In genomic region chr2:156437272-156437671, GRCh38 we compare ENCODE assay signal across 2 cellular contexts.
TF ChIP-seq lines count a peak whose summit lies in the region.

No MANE protein-coding gene starts in this region.

TF ChIP-seq in HEK293, 187 proteins besides CTCF, POLR2A, EP300 and RAD21 (continued from another document):
- no peak for TF ChIP-seq ZNF266 (tag by site-specific recombination; IDR thresholded peaks at IDR 0.05; ENCODE audit: low read depth)
- TF ChIP-seq HOXC10 (CRISPR knock-in tag; IDR thresholded peaks at IDR 0.05) = no peak
- no peak for TF ChIP-seq ZNF398 (tag by site-specific recombination; IDR thresholded peaks at IDR 0.05)
- TF ChIP-seq, protein P1, sequence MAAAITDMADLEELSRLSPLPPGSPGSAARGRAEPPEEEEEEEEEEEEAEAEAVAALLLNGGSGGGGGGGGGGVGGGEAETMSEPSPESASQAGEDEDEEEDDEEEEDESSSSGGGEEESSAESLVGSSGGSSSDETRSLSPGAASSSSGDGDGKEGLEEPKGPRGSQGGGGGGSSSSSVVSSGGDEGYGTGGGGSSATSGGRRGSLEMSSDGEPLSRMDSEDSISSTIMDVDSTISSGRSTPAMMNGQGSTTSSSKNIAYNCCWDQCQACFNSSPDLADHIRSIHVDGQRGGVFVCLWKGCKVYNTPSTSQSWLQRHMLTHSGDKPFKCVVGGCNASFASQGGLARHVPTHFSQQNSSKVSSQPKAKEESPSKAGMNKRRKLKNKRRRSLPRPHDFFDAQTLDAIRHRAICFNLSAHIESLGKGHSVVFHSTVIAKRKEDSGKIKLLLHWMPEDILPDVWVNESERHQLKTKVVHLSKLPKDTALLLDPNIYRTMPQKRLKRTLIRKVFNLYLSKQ (tag by site-specific recombination; IDR thresholded peaks at IDR 0.05; ENCODE audit: borderline replicate concordance) = no peak
- TF ChIP-seq ZNF423 (tag by site-specific recombination; IDR thresholded peaks at IDR 0.05) = no peak
- TF ChIP-seq WT1 (tag by site-specific recombination; IDR thresholded peaks at IDR 0.05) = no peak
- no peak for TF ChIP-seq PRDM6 (tag by site-specific recombination; IDR thresholded peaks at IDR 0.05)
- TF ChIP-seq ZNF138 (tag by site-specific recombination; IDR thresholded peaks at IDR 0.05; ENCODE audit: borderline replicate concordance) = no peak
- no peak for TF ChIP-seq ZNF600 (tag by site-specific recombination; IDR thresholded peaks at IDR 0.05)

TF ChIP-seq in H1, 55 proteins besides CTCF, POLR2A, EP300 and RAD21:
- TF ChIP-seq, protein P2, sequence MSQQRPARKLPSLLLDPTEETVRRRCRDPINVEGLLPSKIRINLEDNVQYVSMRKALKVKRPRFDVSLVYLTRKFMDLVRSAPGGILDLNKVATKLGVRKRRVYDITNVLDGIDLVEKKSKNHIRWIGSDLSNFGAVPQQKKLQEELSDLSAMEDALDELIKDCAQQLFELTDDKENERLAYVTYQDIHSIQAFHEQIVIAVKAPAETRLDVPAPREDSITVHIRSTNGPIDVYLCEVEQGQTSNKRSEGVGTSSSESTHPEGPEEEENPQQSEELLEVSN (IDR thresholded peaks at IDR 0.05) = no peak
- TF ChIP-seq KDM4A (IDR thresholded peaks at IDR 0.05; ENCODE audit: low read depth, low read length, severe bottlenecking) = no peak
- TF ChIP-seq RBBP5 (IDR thresholded peaks at IDR 0.05; ENCODE audit: borderline replicate concordance, low read depth, low read length) = no peak
- no peak for TF ChIP-seq EGR1 (IDR thresholded peaks at IDR 0.05; ENCODE audit: borderline replicate concordance, low read depth, low read length)
- TF ChIP-seq JUND (IDR thresholded peaks at IDR 0.05; ENCODE audit: low read length) = no peak
- TF ChIP-seq POU5F1 (IDR thresholded peaks at IDR 0.05; ENCODE audit: low read depth, low read length) = no peak
- TF ChIP-seq SIRT6 (IDR thresholded peaks at IDR 0.05; ENCODE audit: low read length) = no peak
- no peak for TF ChIP-seq RXRA (IDR thresholded peaks at IDR 0.05; ENCODE audit: insufficient read depth, low read depth, low read length)
- TF ChIP-seq HDAC6 (IDR thresholded peaks at IDR 0.05; ENCODE audit: low read depth, low read length) = no peak
- TF ChIP-seq RNF2 (IDR thresholded peaks at IDR 0.05; ENCODE audit: borderline replicate concordance, low read depth, low read length, missing control alignments, poor library complexity, severe bottlenecking) = no peak
- TF ChIP-seq CHD2 (IDR thresholded peaks at IDR 0.05; ENCODE audit: low read length) = no peak
- TF ChIP-seq CHD7 (IDR thresholded peaks at IDR 0.05; ENCODE audit: insufficient replicate concordance, low read length) = no peak
- TF ChIP-seq NANOG (IDR thresholded peaks at IDR 0.05; ENCODE audit: insufficient read depth, low read depth, low read length, poor library complexity, severe bottlenecking) = no peak
- TF ChIP-seq TEAD4 (IDR thresholded peaks at IDR 0.05; ENCODE audit: low read depth, low read length) = no peak
- TF ChIP-seq GTF2F1 (IDR thresholded peaks at IDR 0.05; ENCODE audit: borderline replicate concordance, low read depth, low read length) = no peak
- TF ChIP-seq, protein P3, sequence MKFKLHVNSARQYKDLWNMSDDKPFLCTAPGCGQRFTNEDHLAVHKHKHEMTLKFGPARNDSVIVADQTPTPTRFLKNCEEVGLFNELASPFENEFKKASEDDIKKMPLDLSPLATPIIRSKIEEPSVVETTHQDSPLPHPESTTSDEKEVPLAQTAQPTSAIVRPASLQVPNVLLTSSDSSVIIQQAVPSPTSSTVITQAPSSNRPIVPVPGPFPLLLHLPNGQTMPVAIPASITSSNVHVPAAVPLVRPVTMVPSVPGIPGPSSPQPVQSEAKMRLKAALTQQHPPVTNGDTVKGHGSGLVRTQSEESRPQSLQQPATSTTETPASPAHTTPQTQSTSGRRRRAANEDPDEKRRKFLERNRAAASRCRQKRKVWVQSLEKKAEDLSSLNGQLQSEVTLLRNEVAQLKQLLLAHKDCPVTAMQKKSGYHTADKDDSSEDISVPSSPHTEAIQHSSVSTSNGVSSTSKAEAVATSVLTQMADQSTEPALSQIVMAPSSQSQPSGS (IDR thresholded peaks at IDR 0.05; ENCODE audit: low read length) = no peak
- TF ChIP-seq NRF1 (IDR thresholded peaks at IDR 0.05; ENCODE audit: low read depth, low read length) = no peak
- TF ChIP-seq, protein P4, sequence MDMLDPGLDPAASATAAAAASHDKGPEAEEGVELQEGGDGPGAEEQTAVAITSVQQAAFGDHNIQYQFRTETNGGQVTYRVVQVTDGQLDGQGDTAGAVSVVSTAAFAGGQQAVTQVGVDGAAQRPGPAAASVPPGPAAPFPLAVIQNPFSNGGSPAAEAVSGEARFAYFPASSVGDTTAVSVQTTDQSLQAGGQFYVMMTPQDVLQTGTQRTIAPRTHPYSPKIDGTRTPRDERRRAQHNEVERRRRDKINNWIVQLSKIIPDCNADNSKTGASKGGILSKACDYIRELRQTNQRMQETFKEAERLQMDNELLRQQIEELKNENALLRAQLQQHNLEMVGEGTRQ (IDR thresholded peaks at IDR 0.05; ENCODE audit: low read length) = no peak
